Comparison of ENCODE assay signal across 1 cellular context in the genomic region with DNA sequence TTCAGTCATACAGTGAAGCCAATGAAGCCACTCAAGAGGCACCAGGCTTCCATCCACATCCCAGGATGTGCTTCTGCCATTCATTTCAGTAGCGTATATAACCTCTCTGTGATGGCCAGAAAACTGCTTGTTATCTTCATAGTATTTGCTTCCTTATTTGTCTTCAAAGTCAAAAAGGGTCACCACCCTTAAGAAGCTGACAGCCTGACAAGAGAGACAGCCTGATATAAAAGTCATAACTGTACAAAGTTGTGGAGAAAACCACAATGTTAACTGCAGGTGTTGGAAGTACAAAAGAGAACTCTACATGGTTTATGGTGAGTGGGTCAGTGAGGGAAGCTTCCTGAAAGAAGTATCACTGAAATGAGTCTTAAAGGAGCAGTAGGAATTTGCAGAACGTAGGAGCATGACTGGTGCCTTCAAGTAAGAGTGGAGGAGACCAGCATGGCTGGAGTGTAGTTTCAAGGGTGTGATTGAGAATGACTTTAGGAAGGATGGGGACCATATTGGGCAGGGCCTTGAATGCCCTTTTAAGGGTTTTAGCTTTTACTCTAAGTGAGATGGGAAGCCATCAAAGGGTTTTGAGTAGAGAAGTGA.
TF ChIP-seq lines count a peak whose summit lies in the region.

No MANE protein-coding gene starts in this region.

TF ChIP-seq in GM12878, 131 proteins besides CTCF, POLR2A, EP300 and RAD21:
- TF ChIP-seq ATF2 (IDR thresholded peaks at IDR 0.05; ENCODE audit: low read length) = peak; percentile 56; the same call in 1 of the 2 replicates
- no peak for TF ChIP-seq CREM (IDR thresholded peaks at IDR 0.05; ENCODE audit: low read depth)
- no peak for TF ChIP-seq DPF2 (IDR thresholded peaks at IDR 0.05)
- no peak for TF ChIP-seq ZBTB33 (IDR thresholded peaks at IDR 0.05)
- TF ChIP-seq CHD4 (IDR thresholded peaks at IDR 0.05) = no peak
- peak; percentile 85 for TF ChIP-seq RUNX3 (IDR thresholded peaks at IDR 0.05; ENCODE audit: low read length)
- peak; percentile 32; the same call in 1 of the 2 replicates for TF ChIP-seq EED (IDR thresholded peaks at IDR 0.05; ENCODE audit: low read depth)
- peak in 1 of 2 experiments; percentile 63; a peak in 1 of 4 replicates for TF ChIP-seq SRF (IDR thresholded peaks at IDR 0.05; ENCODE audit: low read depth in 2 of 2, low read length in 2 of 2)
- TF ChIP-seq TCF12 (IDR thresholded peaks at IDR 0.05; ENCODE audit: low read depth, low read length) = no peak
- TF ChIP-seq NFIC (IDR thresholded peaks at IDR 0.05; ENCODE audit: low read depth, low read length) = 0 out of 2 replicates have a peak, but pooled peaks have one; percentile 42
- TF ChIP-seq PKNOX1 (IDR thresholded peaks at IDR 0.05) = 0 out of 2 replicates have a peak, but pooled peaks have one; percentile 16
- no peak for TF ChIP-seq TARDBP (IDR thresholded peaks at IDR 0.05; ENCODE audit: borderline replicate concordance)
TF ChIP-seq in GM12878: peak in this region for 6.
